23 cellular contexts compared by ENCODE assay signal in the genomic region with DNA sequence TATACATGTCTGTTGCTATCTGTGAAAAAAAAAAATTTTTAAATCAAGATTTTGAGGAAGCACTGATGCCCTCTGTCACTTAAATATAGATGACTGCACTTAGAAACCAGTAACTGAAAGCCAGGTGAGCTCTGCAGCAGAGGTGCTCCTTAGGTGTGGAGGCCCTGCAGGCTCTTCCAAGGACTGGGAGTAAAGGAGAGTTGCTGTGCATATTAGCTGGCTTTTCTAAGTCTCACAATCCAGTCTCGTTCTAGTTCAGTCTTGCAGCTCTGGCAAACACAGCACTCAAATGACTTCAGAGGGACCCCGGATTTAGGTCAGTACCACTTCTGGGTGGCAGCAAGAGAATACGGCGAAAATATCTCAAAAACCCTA.
DNase-seq lines count a peak whose midpoint lies in the region; ATAC-seq, FAIRE-seq and TF ChIP-seq lines count a peak whose summit lies in the region.
"Had no signal": no experiment of that assay in that cellular context is flagged by ENCODE, and none has a peak within 500 bp of the region (broad histone marks: within the 10 kb centered on the region; RNA-seq: fewer than 3 reads in every experiment).

No MANE protein-coding gene starts in this region.

- H3K79me2 ChIP-seq in GM23338 (replicated peaks; ENCODE audit: insufficient read depth) (peaks cover 13% of the 10 kb centered on the region), H1 (ENCODE audit: control insufficient read depth in 1 of 2, insufficient read depth in 2 of 2, low read length in 2 of 2) (peaks cover 0 to 24% of the 10 kb centered on the region in 2 experiments; a peak in 2 of 4 replicates), osteoblast (ENCODE audit: insufficient read depth, low read length) (no peaks in the 10 kb centered on the region)

- H3K9me3 Mint-ChIP-seq in GM23338 = no peaks in the 10 kb centered on the region
- H3K9me3 Mint-ChIP-seq: HFFc6 had no signal

- no peak overlapping the region; the same call in 1 of the 2 replicates for H2AK5ac ChIP-seq in H1 (ENCODE audit: low read depth, low read length)

- no peak overlapping the region for H4K5ac ChIP-seq in H1 (ENCODE audit: insufficient read length, low read depth, low read length)

- peak; percentile 30 for DNase-seq in GM23338 (ENCODE audit: low spot score)
- DNase-seq in NT2/D1 (ENCODE audit: low read depth, low spot score) = no peak
- DNase-seq in H1 (ENCODE audit: low read depth in 1 of 2, low spot score in 2 of 2) = no peak
- no peak for DNase-seq in osteoblast (ENCODE audit: insufficient read length, low spot score, missing footprints)
- no peak for DNase-seq in NCI-H774 (lab: John Stamatoyannopoulos, UW)
- no peak for DNase-seq in aorta
- no peak for DNase-seq in pons (ENCODE audit: low spot score)
- DNase-seq: activated CD8-positive, alpha-beta T cell treated with anti-CD3 and anti-CD28 coated beads, Interleukin-2, amount 10 ng/mL, durations not matched to agents 7 days and 5 days; Calu3; colonic mucosa; kidney; MM.1S; mucosa of descending colon; NCI-H2029 treated with DMSO at 0.1 percent for 48 hours; NCI-H526; thyroid gland had no signal

- H2BK20ac ChIP-seq in H1 (ENCODE audit: low read length) = no peak overlapping the region

- H3K4me3 Mint-ChIP-seq in GM23338 = peak overlapping the region; percentile 61; the same call in 1 of the 3 replicates
- H3K4me3 Mint-ChIP-seq: activated CD8-positive, alpha-beta T cell treated with anti-CD3 and anti-CD28 coated beads, Interleukin-2, amount 10 ng/mL, durations not matched to agents 7 days and 5 days; B cell had no signal

- H3K56ac ChIP-seq in H1 (replicated peaks; ENCODE audit: insufficient read length, low read depth, low read length) = no peak overlapping the region

- TF ChIP-seq RAD21 in H1 (IDR thresholded peaks at IDR 0.05 in 1 of 2, conservative IDR thresholded peaks at IDR 0.05 in 1 of 2; ENCODE audit: low read depth in 2 of 2, low read length in 2 of 2) = no peak

- peaks cover 2% of the 10 kb centered on the region for H3K27me3 Mint-ChIP-seq in GM23338 (ENCODE audit: insufficient read depth, low read depth, poor library complexity)
- H3K27me3 Mint-ChIP-seq: B cell had no signal

- H2BK12ac ChIP-seq in H1 (ENCODE audit: low read depth, low read length) = peak overlapping the region; percentile 56; the same call in 1 of the 2 replicates

- peaks cover 10% of the 10 kb centered on the region; the same call in 1 of the 3 replicates for H3K36me3 Mint-ChIP-seq in GM23338 (ENCODE audit: low read depth)

- peak in 1 of 2 experiments; percentile 52; a peak in 2 of 3 replicates for TF ChIP-seq POLR2A in H1 (IDR thresholded peaks at IDR 0.05; ENCODE audit: control extremely low read depth in 1 of 2, low read depth in 2 of 2, low read length in 2 of 2)

- H3K4me1 ChIP-seq in GM23338 (ENCODE audit: insufficient read depth) (peaks cover 29% of the 10 kb centered on the region), NT2/D1 (ENCODE audit: insufficient read depth, insufficient read length) (no peaks in the 10 kb centered on the region), H1 (replicated peaks in 1 of 4; ENCODE audit: control insufficient read depth in 3 of 4, insufficient read depth in 4 of 4, low read length in 3 of 4) (peaks cover 5 to 10% (median 9%) of the 10 kb centered on the region in 4 experiments; a peak in 5 of 7 replicates), osteoblast (ENCODE audit: insufficient read depth, low read length) (peaks cover 9% of the 10 kb centered on the region), aorta (ENCODE audit: control insufficient read depth in 1 of 2, insufficient read depth in 2 of 2, low read length in 2 of 2) (peaks cover 0 to 2% of the 10 kb centered on the region in 2 donors)
- H3K4me1 ChIP-seq: colonic mucosa had no signal

- H3K4ac ChIP-seq in H1 (replicated peaks; ENCODE audit: insufficient read length, low read depth, low read length) = no peak overlapping the region

- no peak overlapping the region for H4K8ac ChIP-seq in H1 (ENCODE audit: extremely low read depth, insufficient read depth, low read length)

- H3K23me2 ChIP-seq in H1 (ENCODE audit: low read depth, low read length) = no peaks in the 10 kb centered on the region; the same call in 1 of the 2 replicates

- no peak overlapping the region for H2BK120ac ChIP-seq in H1 (replicated peaks; ENCODE audit: low read depth, low read length)

- 0 out of 2 replicates have a peak overlapping the region, but pooled peaks have one; percentile 3 for H2BK5ac ChIP-seq in H1 (ENCODE audit: low read depth, low read length)

- no peaks in the 10 kb centered on the region for H4K20me1 ChIP-seq in GM23338 (replicated peaks; ENCODE audit: insufficient read depth)
- no peaks in the 10 kb centered on the region for H4K20me1 ChIP-seq in H1 (replicated peaks in 1 of 2; ENCODE audit: control insufficient read depth in 1 of 2, insufficient read depth in 2 of 2, low read length in 2 of 2)
- H4K20me1 ChIP-seq in osteoblast (ENCODE audit: insufficient read depth, low read length) = peaks cover 36% of the 10 kb centered on the region

- H3K36me3 ChIP-seq in GM23338 (ENCODE audit: insufficient read depth) (peaks cover under 1% of the 10 kb centered on the region; the same call in 1 of the 2 replicates), NT2/D1 (ENCODE audit: insufficient read depth, insufficient read length, low read length) (peaks cover 10% of the 10 kb centered on the region), H1 (ENCODE audit: control insufficient read depth in 2 of 4, insufficient read depth in 4 of 4, low read length in 3 of 4) (peaks cover 0 to 13% (median 3%) of the 10 kb centered on the region in 4 experiments; a peak in 4 of 8 replicates), osteoblast (ENCODE audit: insufficient read depth, low read length) (peaks cover 7% of the 10 kb centered on the region), aorta (ENCODE audit: control insufficient read depth in 1 of 2, insufficient read depth in 2 of 2, low read length in 1 of 2) (peaks cover 0 to 1% of the 10 kb centered on the region in 2 donors)
- H3K36me3 ChIP-seq: colonic mucosa, ovary had no signal

- H3K9me3 ChIP-seq in NT2/D1 (ENCODE audit: insufficient read depth, low read length) (no peaks in the 10 kb centered on the region), H1 (ENCODE audit: insufficient read depth in 2 of 2, low read depth in 1 of 2, low read length in 1 of 2) (no peaks in the 10 kb centered on the region), osteoblast (ENCODE audit: low read depth, low read length) (no peaks in the 10 kb centered on the region), aorta (ENCODE audit: control insufficient read depth, low read length) (no peaks in the 10 kb centered on the region)
- H3K9me3 ChIP-seq: colonic mucosa, mucosa of descending colon, ovary, thyroid gland had no signal

- CTCF ChIA-PET in H1 (lab: Charles Lee; ENCODE audit: partially characterized antibody) = interaction anchor here (0.7 to 9.5 kb wide), 12 partner anchors 9 to 164 kb away, joined by 3 to 84 read pairs (median 5); no protein-coding TSS in a partner anchor

- no peaks in the 10 kb centered on the region for H3K79me1 ChIP-seq in H1 (ENCODE audit: low read depth, low read length)

- H3K4me2 ChIP-seq in GM23338 (peak overlapping the region; percentile 19), H1 (ENCODE audit: insufficient read depth in 1 of 2, low read depth in 2 of 2, low read length in 2 of 2) (peak overlapping the region; percentile 39 to 62), osteoblast (ENCODE audit: insufficient read depth, low read length) (peak overlapping the region; percentile 67)

- H3K27ac Mint-ChIP-seq in GM23338 = peak overlapping the region; percentile 97
- H3K27ac Mint-ChIP-seq: activated CD8-positive, alpha-beta T cell treated with anti-CD3 and anti-CD28 coated beads, Interleukin-2, amount 10 ng/mL, durations not matched to agents 7 days and 5 days; B cell had no signal

- H3K27me3 ChIP-seq in GM23338 (ENCODE audit: insufficient read depth) (no peaks in the 10 kb centered on the region), NT2/D1 (ENCODE audit: insufficient read depth, insufficient read length) (no peaks in the 10 kb centered on the region), H1 (replicated peaks in 1 of 4; ENCODE audit: control insufficient read depth in 3 of 4, extremely low read depth in 1 of 4, insufficient read depth in 3 of 4, low read length in 3 of 4) (no peaks in the 10 kb centered on the region), osteoblast (ENCODE audit: insufficient read depth, low read length) (no peaks in the 10 kb centered on the region), aorta (ENCODE audit: control insufficient read depth in 1 of 2, insufficient read depth in 2 of 2, low read length in 1 of 2) (no peaks in the 10 kb centered on the region)
- H3K27me3 ChIP-seq: colonic mucosa, ovary, thyroid gland had no signal

- 89% methylated on average over 4 of the region's 4 CpGs; no CpG with 5 or more reads in 1 of the 2 experiments for WGBS in H1 (ENCODE audit: extremely low coverage in 1 of 2, insufficient coverage in 1 of 2, insufficient read length in 1 of 2, insufficient replicate concordance in 2 of 2, low coverage in 1 of 2, low lambda C conversion rate in 2 of 2, missing lambda C conversion rate in 1 of 2), 2 experiments
- WGBS in aorta, 2 donors = 33 to 40% methylated on average over 4 of the region's 4 CpGs

- intact Hi-C loops in aorta (cut with DNase I) = no loop called here

- no peak overlapping the region for H3K23ac ChIP-seq in H1 (ENCODE audit: insufficient read length)

- TF ChIP-seq EP300 in H1 (IDR thresholded peaks at IDR 0.05; ENCODE audit: borderline replicate concordance in 1 of 2, low read depth in 2 of 2, low read length in 2 of 2) = no peak

- H3K4me3 ChIP-seq in GM23338 (no peak overlapping the region), NT2/D1 (ENCODE audit: insufficient read length, low read depth) (no peak overlapping the region), H1 (ENCODE audit: extremely low read depth in 1 of 4, insufficient read depth in 2 of 4, low read depth in 3 of 4, low read length in 4 of 4) (peak overlapping the region in 1 of 4 experiments; percentile 23; a peak in 1 of 8 replicates), osteoblast (ENCODE audit: insufficient read depth, low read length) (no peak overlapping the region), aorta (ENCODE audit: low read length in 2 of 2) (no peak overlapping the region)
- H3K4me3 ChIP-seq: colonic mucosa, mucosa of descending colon, ovary, SK-N-MC, skin epidermis, thyroid gland had no signal

- ATAC-seq in GM23338 = peak; percentile 73
- no peak for ATAC-seq in HG02588 (IDR thresholded peaks at IDR 0.05; ENCODE audit: unreplicated experiment)
- ATAC-seq in aorta (ENCODE audit: low FRiP score) = no peak
- ATAC-seq: activated CD8-positive, alpha-beta T cell treated with anti-CD3 and anti-CD28 coated beads, Interleukin-2, amount 10 ng/mL, durations not matched to agents 7 days and 5 days had no signal

- H4K91ac ChIP-seq in H1 (replicated peaks; ENCODE audit: insufficient read length, low read length) = no peak overlapping the region

- H3K14ac ChIP-seq in H1 (ENCODE audit: insufficient read length) = no peak overlapping the region

- no peak overlapping the region; the same call in 1 of the 2 replicates for H3K18ac ChIP-seq in H1 (ENCODE audit: extremely low read depth, low read length)

- H3K9ac ChIP-seq in NT2/D1 (ENCODE audit: insufficient read length, low read depth) (peak overlapping the region; percentile 43), H1 (replicated peaks in 1 of 4; ENCODE audit: extremely low read depth in 1 of 4, low read depth in 3 of 4, low read length in 3 of 4) (peak overlapping the region in 1 of 4 experiments; percentile 16; a peak in 2 of 7 replicates)

- no peak overlapping the region for H2BK15ac ChIP-seq in H1 (ENCODE audit: low read length)

- no peaks in the 10 kb centered on the region for H3F3A ChIP-seq in GM23338 (replicated peaks; ENCODE audit: low read depth)

- POLR2A ChIA-PET in H1 (lab: Charles Lee; ENCODE audit: partially characterized antibody) = interaction anchor here (0.6 to 3.7 kb wide), 21 partner anchors 9 to 497 kb away, joined by 3 to 74 read pairs (median 4); partner anchors contain the start of genes LARGE2 and PHF21A

- peak overlapping the region; percentile 81 for H3K27ac ChIP-seq in GM23338 (ENCODE audit: low read depth)
- peak overlapping the region; percentile 58 for H3K27ac ChIP-seq in H1 (ENCODE audit: low read depth, low read length)
- no peak overlapping the region for H3K27ac ChIP-seq in osteoblast (ENCODE audit: low read depth, low read length)
- H3K27ac ChIP-seq in aorta (ENCODE audit: low read depth in 1 of 2, low read length in 2 of 2) = peak overlapping the region in 1 of 2 donors; percentile 7
- H3K27ac ChIP-seq: colonic mucosa, ovary, SK-N-MC, thyroid gland had no signal

- FAIRE-seq in H1 (lab: Jason Lieb, UNC) = peak; percentile 45
- FAIRE-seq: kidney, TTC549 had no signal

- H3K9me2 ChIP-seq in GM23338 (ENCODE audit: insufficient read depth) = no peaks in the 10 kb centered on the region

- no peak for TF ChIP-seq CTCF in GM23338 (conservative IDR thresholded peaks at IDR 0.05; ENCODE audit: low read depth in 2 of 2)
- no peak for TF ChIP-seq CTCF in H1 (IDR thresholded peaks at IDR 0.05; ENCODE audit: control extremely low read depth in 1 of 3, insufficient read depth in 1 of 3, low read depth in 1 of 3, low read length in 3 of 3)
- TF ChIP-seq CTCF in osteoblast (IDR thresholded peaks at IDR 0.05; ENCODE audit: extremely low read depth, low read depth, low read length) = no peak

- H3K4me1 Mint-ChIP-seq in GM23338 = peaks cover 37% of the 10 kb centered on the region

- no peak overlapping the region for H2AFZ ChIP-seq in GM23338
- H2AFZ ChIP-seq in H1 (ENCODE audit: low read length) = no peak overlapping the region
- H2AFZ ChIP-seq in osteoblast (ENCODE audit: low read length) = no peak overlapping the region
